In the genomic region with DNA sequence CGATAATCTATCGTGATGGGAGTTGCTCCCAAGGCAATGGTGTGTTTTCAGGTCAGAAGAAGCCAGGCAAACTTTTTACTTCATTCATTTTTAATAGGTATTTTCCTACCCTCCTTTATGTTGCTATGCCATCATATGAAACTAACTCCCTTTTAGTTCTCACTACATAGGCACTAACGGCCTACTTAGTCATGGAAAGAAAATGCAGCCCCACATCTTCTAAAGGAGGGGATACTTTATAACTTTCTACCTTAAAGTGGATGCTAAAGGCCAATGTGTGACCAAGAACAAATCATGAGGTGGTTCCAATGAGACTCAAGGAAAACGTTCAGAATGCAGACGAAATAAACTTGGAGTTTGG, we compare ENCODE assay signal across 1 cellular context.
TF ChIP-seq lines count a peak whose summit lies in the region.

No MANE protein-coding gene starts in this region.

TF ChIP-seq in H1, 55 proteins besides CTCF, POLR2A, EP300 and RAD21 (continued from another document):
- TF ChIP-seq, protein P1, sequence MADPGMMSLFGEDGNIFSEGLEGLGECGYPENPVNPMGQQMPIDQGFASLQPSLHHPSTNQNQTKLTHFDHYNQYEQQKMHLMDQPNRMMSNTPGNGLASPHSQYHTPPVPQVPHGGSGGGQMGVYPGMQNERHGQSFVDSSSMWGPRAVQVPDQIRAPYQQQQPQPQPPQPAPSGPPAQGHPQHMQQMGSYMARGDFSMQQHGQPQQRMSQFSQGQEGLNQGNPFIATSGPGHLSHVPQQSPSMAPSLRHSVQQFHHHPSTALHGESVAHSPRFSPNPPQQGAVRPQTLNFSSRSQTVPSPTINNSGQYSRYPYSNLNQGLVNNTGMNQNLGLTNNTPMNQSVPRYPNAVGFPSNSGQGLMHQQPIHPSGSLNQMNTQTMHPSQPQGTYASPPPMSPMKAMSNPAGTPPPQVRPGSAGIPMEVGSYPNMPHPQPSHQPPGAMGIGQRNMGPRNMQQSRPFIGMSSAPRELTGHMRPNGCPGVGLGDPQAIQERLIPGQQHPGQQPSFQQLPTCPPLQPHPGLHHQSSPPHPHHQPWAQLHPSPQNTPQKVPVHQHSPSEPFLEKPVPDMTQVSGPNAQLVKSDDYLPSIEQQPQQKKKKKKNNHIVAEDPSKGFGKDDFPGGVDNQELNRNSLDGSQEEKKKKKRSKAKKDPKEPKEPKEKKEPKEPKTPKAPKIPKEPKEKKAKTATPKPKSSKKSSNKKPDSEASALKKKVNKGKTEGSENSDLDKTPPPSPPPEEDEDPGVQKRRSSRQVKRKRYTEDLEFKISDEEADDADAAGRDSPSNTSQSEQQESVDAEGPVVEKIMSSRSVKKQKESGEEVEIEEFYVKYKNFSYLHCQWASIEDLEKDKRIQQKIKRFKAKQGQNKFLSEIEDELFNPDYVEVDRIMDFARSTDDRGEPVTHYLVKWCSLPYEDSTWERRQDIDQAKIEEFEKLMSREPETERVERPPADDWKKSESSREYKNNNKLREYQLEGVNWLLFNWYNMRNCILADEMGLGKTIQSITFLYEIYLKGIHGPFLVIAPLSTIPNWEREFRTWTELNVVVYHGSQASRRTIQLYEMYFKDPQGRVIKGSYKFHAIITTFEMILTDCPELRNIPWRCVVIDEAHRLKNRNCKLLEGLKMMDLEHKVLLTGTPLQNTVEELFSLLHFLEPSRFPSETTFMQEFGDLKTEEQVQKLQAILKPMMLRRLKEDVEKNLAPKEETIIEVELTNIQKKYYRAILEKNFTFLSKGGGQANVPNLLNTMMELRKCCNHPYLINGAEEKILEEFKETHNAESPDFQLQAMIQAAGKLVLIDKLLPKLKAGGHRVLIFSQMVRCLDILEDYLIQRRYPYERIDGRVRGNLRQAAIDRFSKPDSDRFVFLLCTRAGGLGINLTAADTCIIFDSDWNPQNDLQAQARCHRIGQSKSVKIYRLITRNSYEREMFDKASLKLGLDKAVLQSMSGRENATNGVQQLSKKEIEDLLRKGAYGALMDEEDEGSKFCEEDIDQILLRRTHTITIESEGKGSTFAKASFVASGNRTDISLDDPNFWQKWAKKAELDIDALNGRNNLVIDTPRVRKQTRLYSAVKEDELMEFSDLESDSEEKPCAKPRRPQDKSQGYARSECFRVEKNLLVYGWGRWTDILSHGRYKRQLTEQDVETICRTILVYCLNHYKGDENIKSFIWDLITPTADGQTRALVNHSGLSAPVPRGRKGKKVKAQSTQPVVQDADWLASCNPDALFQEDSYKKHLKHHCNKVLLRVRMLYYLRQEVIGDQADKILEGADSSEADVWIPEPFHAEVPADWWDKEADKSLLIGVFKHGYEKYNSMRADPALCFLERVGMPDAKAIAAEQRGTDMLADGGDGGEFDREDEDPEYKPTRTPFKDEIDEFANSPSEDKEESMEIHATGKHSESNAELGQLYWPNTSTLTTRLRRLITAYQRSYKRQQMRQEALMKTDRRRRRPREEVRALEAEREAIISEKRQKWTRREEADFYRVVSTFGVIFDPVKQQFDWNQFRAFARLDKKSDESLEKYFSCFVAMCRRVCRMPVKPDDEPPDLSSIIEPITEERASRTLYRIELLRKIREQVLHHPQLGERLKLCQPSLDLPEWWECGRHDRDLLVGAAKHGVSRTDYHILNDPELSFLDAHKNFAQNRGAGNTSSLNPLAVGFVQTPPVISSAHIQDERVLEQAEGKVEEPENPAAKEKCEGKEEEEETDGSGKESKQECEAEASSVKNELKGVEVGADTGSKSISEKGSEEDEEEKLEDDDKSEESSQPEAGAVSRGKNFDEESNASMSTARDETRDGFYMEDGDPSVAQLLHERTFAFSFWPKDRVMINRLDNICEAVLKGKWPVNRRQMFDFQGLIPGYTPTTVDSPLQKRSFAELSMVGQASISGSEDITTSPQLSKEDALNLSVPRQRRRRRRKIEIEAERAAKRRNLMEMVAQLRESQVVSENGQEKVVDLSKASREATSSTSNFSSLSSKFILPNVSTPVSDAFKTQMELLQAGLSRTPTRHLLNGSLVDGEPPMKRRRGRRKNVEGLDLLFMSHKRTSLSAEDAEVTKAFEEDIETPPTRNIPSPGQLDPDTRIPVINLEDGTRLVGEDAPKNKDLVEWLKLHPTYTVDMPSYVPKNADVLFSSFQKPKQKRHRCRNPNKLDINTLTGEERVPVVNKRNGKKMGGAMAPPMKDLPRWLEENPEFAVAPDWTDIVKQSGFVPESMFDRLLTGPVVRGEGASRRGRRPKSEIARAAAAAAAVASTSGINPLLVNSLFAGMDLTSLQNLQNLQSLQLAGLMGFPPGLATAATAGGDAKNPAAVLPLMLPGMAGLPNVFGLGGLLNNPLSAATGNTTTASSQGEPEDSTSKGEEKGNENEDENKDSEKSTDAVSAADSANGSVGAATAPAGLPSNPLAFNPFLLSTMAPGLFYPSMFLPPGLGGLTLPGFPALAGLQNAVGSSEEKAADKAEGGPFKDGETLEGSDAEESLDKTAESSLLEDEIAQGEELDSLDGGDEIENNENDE (IDR thresholded peaks at IDR 0.05; ENCODE audit: insufficient replicate concordance, low read length), result no peak
